32 cellular contexts compared by ENCODE assay signal in the genomic region with DNA sequence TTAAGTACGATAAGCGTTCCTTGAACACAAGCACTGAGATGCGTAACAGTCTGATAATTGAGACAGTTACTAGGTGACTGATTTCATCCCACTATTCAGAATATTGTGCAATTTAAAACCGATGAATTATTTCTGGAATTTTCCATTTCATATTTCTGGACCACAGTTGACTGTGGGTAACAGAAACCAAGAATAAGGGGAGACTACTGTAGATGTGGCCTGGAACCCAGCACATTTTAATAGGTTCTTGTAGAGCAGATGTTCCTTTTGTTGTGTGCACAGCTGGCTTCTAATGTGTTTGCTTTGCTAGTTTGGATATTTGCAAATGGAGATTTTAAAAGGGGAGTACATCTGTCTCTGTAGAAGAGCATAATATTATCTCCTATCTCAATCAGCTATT. TPM values are rescaled to one million over a fixed set of nuclear protein-coding genes. Genes with fewer than 3 reads are reported as not detected.
DNase-seq lines count a peak whose midpoint lies in the region; ATAC-seq and TF ChIP-seq lines count a peak whose summit lies in the region.
"Had no signal": no experiment of that assay in that cellular context is flagged by ENCODE, and none has a peak within 500 bp of the region (broad histone marks: within the 10 kb centered on the region; RNA-seq: fewer than 3 reads in every experiment).

No MANE protein-coding gene starts in this region.

- H3K27ac Mint-ChIP-seq in stimulated activated naive CD8-positive, alpha-beta T cell treated with anti-CD3 and anti-CD28 coated beads, Interleukin-15, amount 100 ng/mL, for 72 hours, result peak overlapping the region in 1 of 2 donors; percentile 26
- H3K27ac Mint-ChIP-seq: activated naive CD8-positive, alpha-beta T cell treated with anti-CD3 and anti-CD28 coated beads, Interleukin-2, amount 10 ng/mL, durations not matched to agents 7 days and 5 days; IgD-negative memory B cell; mesothelial cell of epicardium; stimulated activated memory B cell treated with anti-CD40 and anti-IgM and Interleukin-4, amounts not matched to agents 10 μg/mL and 1 μg/mL and 100 μg/mL, for 72 hours had no signal

- H3K4me1 Mint-ChIP-seq in stimulated activated naive CD8-positive, alpha-beta T cell treated with anti-CD3 and anti-CD28 coated beads, Interleukin-15, amount 100 ng/mL, for 72 hours, result no peaks in the 10 kb centered on the region
- H3K4me1 Mint-ChIP-seq: stimulated activated memory B cell treated with anti-CD40 and anti-IgM and Interleukin-4, amounts not matched to agents 10 μg/mL and 1 μg/mL and 100 μg/mL, for 72 hours had no signal

- no peak overlapping the region for H2BK15ac ChIP-seq in mesendoderm (replicated peaks; ENCODE audit: low read depth)

- H3K4me3 ChIP-seq in mesendoderm (ENCODE audit: low read length), result no peak overlapping the region
- H3K4me3 ChIP-seq in mucosa of descending colon, result no peak overlapping the region
- H3K4me3 ChIP-seq in stomach, result no peak overlapping the region
- H3K4me3 ChIP-seq: left ventricle myocardium inferior, PC-9, spleen, thoracic aorta had no signal

- no peaks in the 10 kb centered on the region for H3K79me1 ChIP-seq in mesendoderm (ENCODE audit: low read length)

- no peaks in the 10 kb centered on the region for H3K27me3 Mint-ChIP-seq in stimulated activated naive CD8-positive, alpha-beta T cell treated with anti-CD3 and anti-CD28 coated beads, Interleukin-15, amount 100 ng/mL, for 72 hours
- H3K27me3 Mint-ChIP-seq: activated CD4-positive, alpha-beta memory T cell treated with anti-CD3 and anti-CD28 coated beads for 36 hours; activated naive CD8-positive, alpha-beta T cell treated with anti-CD3 and anti-CD28 coated beads, Interleukin-2, amount 10 ng/mL, durations not matched to agents 7 days and 5 days; central memory CD8-positive, alpha-beta T cell; IgD-negative memory B cell; naive thymus-derived CD8-positive, alpha-beta T cell; stimulated activated memory B cell treated with anti-CD40 and anti-IgM and Interleukin-4, amounts not matched to agents 10 μg/mL and 1 μg/mL and 100 μg/mL, for 72 hours had no signal

- H3K56ac ChIP-seq in mesendoderm (ENCODE audit: low read length), result no peak overlapping the region

- H2BK5ac ChIP-seq in mesendoderm (ENCODE audit: low read length), result no peak overlapping the region

- H3K9ac ChIP-seq in mesendoderm (ENCODE audit: low read length), result no peak overlapping the region

- no peak overlapping the region for H3K18ac ChIP-seq in mesendoderm (ENCODE audit: low read length)

- H3K4me1 ChIP-seq in mesendoderm (ENCODE audit: control insufficient read depth, low read depth, low read length) (no peaks in the 10 kb centered on the region), mucosa of descending colon (ENCODE audit: low read depth) (peaks cover 27% of the 10 kb centered on the region), stomach (peaks cover 0 to 9% (median 2%) of the 10 kb centered on the region in 4 donors)
- H3K4me1 ChIP-seq: left ventricle myocardium inferior, spleen had no signal

- TF ChIP-seq CTCF in mucosa of descending colon (IDR thresholded peaks at IDR 0.05) (no peak), stomach (IDR thresholded peaks at IDR 0.05) (no peak)

- no peaks in the 10 kb centered on the region for H3K9me3 ChIP-seq in mucosa of descending colon
- H3K9me3 ChIP-seq in stomach, result no peaks in the 10 kb centered on the region
- H3K9me3 ChIP-seq: left ventricle myocardium inferior, spleen, thoracic aorta had no signal

- no peak overlapping the region for H3K23ac ChIP-seq in mesendoderm (ENCODE audit: low read length)

- H4K5ac ChIP-seq in mesendoderm (ENCODE audit: low read length), result no peak overlapping the region

- no peaks in the 10 kb centered on the region for H3K79me2 ChIP-seq in mesendoderm (ENCODE audit: control insufficient read depth, insufficient read depth, low read length)

- peaks cover 1% of the 10 kb centered on the region for H3K36me3 ChIP-seq in mesendoderm (ENCODE audit: control insufficient read depth, insufficient read depth, low read length)
- no peaks in the 10 kb centered on the region for H3K36me3 ChIP-seq in mucosa of descending colon (ENCODE audit: low read depth)
- peaks cover 7 to 73% (median 67%) of the 10 kb centered on the region in 4 donors for H3K36me3 ChIP-seq in stomach

- intact Hi-C loops in mucosa of descending colon (cut with DNase I, micrococcal nuclease), result no loop called here
- intact Hi-C loops in stomach (cut with DNase I; ENCODE audit: low total_unique reads), result no loop called here

- H3K27ac ChIP-seq in mesendoderm (ENCODE audit: low read depth, low read length), result no peak overlapping the region
- H3K27ac ChIP-seq in stomach, result no peak overlapping the region
- H3K27ac ChIP-seq: left ventricle myocardium inferior, PC-9, spleen, thoracic aorta had no signal

- ATAC-seq in stimulated activated naive CD8-positive, alpha-beta T cell treated with anti-CD3 and anti-CD28 coated beads, Interleukin-15, amount 100 ng/mL, for 72 hours, result peak; percentile 57
- no peak for ATAC-seq in stimulated activated naive CD8-positive, alpha-beta T cell treated with anti-CD3 and anti-CD28 coated beads, Interleukin-15, Interleukin-2, amounts not matched to agents 100 U/mL and 50 U/mL, for 24 hours
- no peak for ATAC-seq in mucosa of descending colon
- ATAC-seq: activated CD4-positive, CD25-positive, alpha-beta regulatory T cell treated with anti-CD3 and anti-CD28 coated beads, Interleukin-2, amount 50 U/mL, for 24 hours; naive thymus-derived CD8-positive, alpha-beta T cell; stimulated activated memory B cell treated with anti-CD40 and anti-IgM and Interleukin-4, amounts not matched to agents 10 μg/mL and 1 μg/mL and 100 μg/mL, for 72 hours had no signal

- no peak overlapping the region for H3K4me2 ChIP-seq in mesendoderm (ENCODE audit: low read length)
- H3K4me2 ChIP-seq: PC-9 had no signal

- TF ChIP-seq EP300 in stomach (IDR thresholded peaks at IDR 0.05), result no peak

- no peaks in the 10 kb centered on the region for H3K27me3 ChIP-seq in mesendoderm (ENCODE audit: insufficient read depth, low read length, poor library complexity)
- H3K27me3 ChIP-seq in stomach, result no peaks in the 10 kb centered on the region
- H3K27me3 ChIP-seq: spleen had no signal

- DNase-seq in stimulated activated naive CD8-positive, alpha-beta T cell treated with anti-CD3 and anti-CD28 coated beads, Interleukin-15, amount 100 ng/mL, for 72 hours, result no peak
- no peak for DNase-seq in stimulated activated naive CD8-positive, alpha-beta T cell treated with anti-CD3 and anti-CD28 coated beads, Interleukin-15, Interleukin-2, amounts not matched to agents 100 U/mL and 50 U/mL, for 24 hours
- DNase-seq in NCI-H2081 (lab: John Stamatoyannopoulos, UW) (peak; percentile 46 to 76), NCI-H774 (lab: John Stamatoyannopoulos, UW) (peak; percentile 76), mesendoderm (no peak), mucosa of descending colon (no peak), stomach (no peak), NCI-H226 (no peak)
- DNase-seq: activated CD4-positive, alpha-beta memory T cell treated with anti-CD3 and anti-CD28 coated beads for 36 hours; activated CD8-positive, alpha-beta memory T cell treated with anti-CD3 and anti-CD28 coated beads, Interleukin-2, amount 50 U/mL, for 48 hours; activated effector memory CD4-positive, alpha-beta T cell treated with Interleukin-2 at 50 U/mL for 16 hours; activated naive CD8-positive, alpha-beta T cell treated with anti-CD3 and anti-CD28 coated beads, Interleukin-2, amount 10 ng/mL, durations not matched to agents 7 days and 5 days; C1 segment of cervical spinal cord; Calu3; left ventricle myocardium inferior; naive thymus-derived CD8-positive, alpha-beta T cell; NCI-H2107; occipital lobe; PC-9; Right ventricle myocardium superior; spleen; stimulated activated CD4-positive, alpha-beta T cell treated with anti-CD3 and anti-CD28 coated beads, Interleukin-2, amount 100 ng/mL, for 48 hours had no signal

- no peak overlapping the region for H3K4ac ChIP-seq in mesendoderm (ENCODE audit: low read depth, low read length)

- no peak overlapping the region for H4K8ac ChIP-seq in mesendoderm (ENCODE audit: low read depth, low read length)

- no peak overlapping the region for H2BK120ac ChIP-seq in mesendoderm (ENCODE audit: low read depth, low read length)

- no peaks in the 10 kb centered on the region for H3K9me3 Mint-ChIP-seq in stimulated activated naive CD8-positive, alpha-beta T cell treated with anti-CD3 and anti-CD28 coated beads, Interleukin-15, amount 100 ng/mL, for 72 hours
- H3K9me3 Mint-ChIP-seq: activated CD4-positive, alpha-beta memory T cell treated with anti-CD3 and anti-CD28 coated beads for 36 hours; activated naive CD8-positive, alpha-beta T cell treated with anti-CD3 and anti-CD28 coated beads, Interleukin-2, amount 10 ng/mL, durations not matched to agents 7 days and 5 days; central memory CD8-positive, alpha-beta T cell; IgD-negative memory B cell; mesothelial cell of epicardium; naive thymus-derived CD8-positive, alpha-beta T cell; stimulated activated memory B cell treated with anti-CD40 and anti-IgM and Interleukin-4, amounts not matched to agents 10 μg/mL and 1 μg/mL and 100 μg/mL, for 72 hours had no signal

- no peak overlapping the region for H3K4me3 Mint-ChIP-seq in stimulated activated naive CD8-positive, alpha-beta T cell treated with anti-CD3 and anti-CD28 coated beads, Interleukin-15, amount 100 ng/mL, for 72 hours
- H3K4me3 Mint-ChIP-seq: activated CD4-positive, alpha-beta memory T cell treated with anti-CD3 and anti-CD28 coated beads for 36 hours; activated naive CD8-positive, alpha-beta T cell treated with anti-CD3 and anti-CD28 coated beads, Interleukin-2, amount 10 ng/mL, durations not matched to agents 7 days and 5 days; central memory CD8-positive, alpha-beta T cell; IgD-negative memory B cell; mesothelial cell of epicardium; naive thymus-derived CD8-positive, alpha-beta T cell; stimulated activated memory B cell treated with anti-CD40 and anti-IgM and Interleukin-4, amounts not matched to agents 10 μg/mL and 1 μg/mL and 100 μg/mL, for 72 hours had no signal

- TF ChIP-seq POLR2A in stomach (IDR thresholded peaks at IDR 0.05), result no peak

- no CpG with 5 or more reads among the region's 4 CpGs for WGBS in mesendoderm (ENCODE audit: extremely low coverage, insufficient coverage, low lambda C conversion rate)
- WGBS in stomach, 5 donors, result 96 to 98% (median 97%) methylated on average over 4 of the region's 4 CpGs

- no peak overlapping the region for H2AK5ac ChIP-seq in mesendoderm (ENCODE audit: low read length)

RNA-seq across cellular contexts. Expression of gene NAAA, which starts 16.5 kb away (rescaled TPM):
- 5.7 TPM for polyA plus RNA-seq in mesendoderm (2013, experiment 1 of 2)
- polyA plus RNA-seq in mesendoderm (2013, experiment 2 of 2), result 5.8 TPM
- total RNA-seq in mucosa of descending colon, result 100 to 1,000 TPM; 101 to 226 (median 163) TPM
- total RNA-seq in stomach, result 10 to 100 TPM in 3 of 5 donors, 1 to 10 TPM in 1, under 1 TPM in 1; 0.58 to 42.5 (median 20.2) TPM
- polyA plus RNA-seq in stomach, result 10 to 100 TPM in 1 of 3 donors, 1 to 10 TPM in 2; 7.1 to 12.8 (median 8.3) TPM

RNA-seq across cellular contexts. Expression of gene PPEF2, which starts 22.1 kb away (rescaled TPM):
- not detected for polyA plus RNA-seq in mesendoderm (2013, experiment 1 of 2)
- polyA plus RNA-seq in mesendoderm (2013, experiment 2 of 2), result not detected
- under 1 TPM in 2 of 3 donors, not detected in 1; 0.13 to 0.43 TPM for total RNA-seq in mucosa of descending colon
- not detected for total RNA-seq in stomach
- polyA plus RNA-seq in stomach, result not detected
- total RNA-seq: Calu3, dermis microvascular lymphatic vessel endothelial cell, fibroblast of lung, left ventricle myocardium inferior, MCF 10A, mesothelial cell of epicardium, occipital lobe, PC-9, Right ventricle myocardium superior had no signal
- polyA plus RNA-seq: AG04450; fibroblast of lung; IgD-negative memory B cell; naive thymus-derived CD8-positive, alpha-beta T cell had no signal

Comparison
In these comparisons a context has a peak if more than half of its experiments do, and no peak if none do; other contexts are left out.
1. DNase-seq: peak in NCI-H2081 (2 of 2) and NCI-H774 (single experiment); none in stimulated activated naive CD8-positive, alpha-beta T cell treated with anti-CD3 and anti-CD28 coated beads, Interleukin-15, amount 100 ng/mL, for 72 hours (0 of 2), stimulated activated naive CD8-positive, alpha-beta T cell treated with anti-CD3 and anti-CD28 coated beads, Interleukin-15, Interleukin-2, amounts not matched to agents 100 U/mL and 50 U/mL, for 24 hours (single experiment), mesendoderm (single experiment), mucosa of descending colon (0 of 3), stomach (single experiment) and NCI-H226 (single experiment).